In genomic region chr1:19872190-19872589, GRCh38 we compare ENCODE assay signal across 14 cellular contexts. TPM values are rescaled to one million over a fixed set of nuclear protein-coding genes. Genes with fewer than 3 reads are reported as not detected.
DNase-seq lines count a peak whose midpoint lies in the region; ATAC-seq and TF ChIP-seq lines count a peak whose summit lies in the region.
"Had no signal": no experiment of that assay in that cellular context is flagged by ENCODE, and none has a peak within 500 bp of the region (broad histone marks: within the 10 kb centered on the region; RNA-seq: fewer than 3 reads in every experiment).

No MANE protein-coding gene starts in this region.

- peak; percentile 27 for TF ChIP-seq CTCF in epithelial cell of esophagus (IDR thresholded peaks at IDR 0.05; ENCODE audit: insufficient read depth, low read depth, low read length, missing control alignments)

- H3K4me3 Mint-ChIP-seq in activated CD4-positive, alpha-beta T cell treated with anti-CD3 and anti-CD28 coated beads for 36 hours: no peak overlapping the region
- H3K4me3 Mint-ChIP-seq in activated CD4-positive, alpha-beta T cell treated with anti-CD3 and anti-CD28 coated beads, Interleukin-2, amount 10 ng/mL, durations not matched to agents 24 days and 14 days: no peak overlapping the region
- H3K4me3 Mint-ChIP-seq: activated T-cell treated with anti-CD3 and anti-CD28 coated beads, Interleukin-2, amount 50 U/mL, for 72 hours; T-helper 17 cell had no signal

- POLR2A ChIA-PET in activated CD4-positive, alpha-beta T cell treated with anti-CD3 and anti-CD28 coated beads for 36 hours (lab: Charles Lee): no interaction called here

- H3K4me1 Mint-ChIP-seq in activated CD4-positive, alpha-beta T cell treated with anti-CD3 and anti-CD28 coated beads for 36 hours: no peaks in the 10 kb centered on the region
- H3K4me1 Mint-ChIP-seq in activated CD4-positive, alpha-beta T cell treated with anti-CD3 and anti-CD28 coated beads, Interleukin-2, amount 10 ng/mL, durations not matched to agents 24 days and 14 days: no peaks in the 10 kb centered on the region

- peaks cover 36% of the 10 kb centered on the region for H3K27me3 Mint-ChIP-seq in activated CD4-positive, alpha-beta T cell treated with anti-CD3 and anti-CD28 coated beads for 36 hours
- peaks cover 25% of the 10 kb centered on the region for H3K27me3 Mint-ChIP-seq in activated CD4-positive, alpha-beta T cell treated with anti-CD3 and anti-CD28 coated beads, Interleukin-2, amount 10 ng/mL, durations not matched to agents 24 days and 14 days

- intact Hi-C loops in activated CD4-positive, alpha-beta T cell treated with anti-CD3 and anti-CD28 coated beads for 36 hours (cut with DNase I, micrococcal nuclease): no loop called here
- intact Hi-C loops in activated CD4-positive, alpha-beta T cell treated with anti-CD3 and anti-CD28 coated beads, Interleukin-2, amount 10 ng/mL, durations not matched to agents 24 days and 14 days (cut with micrococcal nuclease): no loop called here

- no peaks in the 10 kb centered on the region for H3K36me3 Mint-ChIP-seq in activated CD4-positive, alpha-beta T cell treated with anti-CD3 and anti-CD28 coated beads for 36 hours (ENCODE audit: low read depth)
- H3K36me3 Mint-ChIP-seq in activated CD4-positive, alpha-beta T cell treated with anti-CD3 and anti-CD28 coated beads, Interleukin-2, amount 10 ng/mL, durations not matched to agents 24 days and 14 days (ENCODE audit: low read depth): no peaks in the 10 kb centered on the region

- H3K27ac Mint-ChIP-seq in activated CD4-positive, alpha-beta T cell treated with anti-CD3 and anti-CD28 coated beads for 36 hours: no peak overlapping the region
- no peak overlapping the region for H3K27ac Mint-ChIP-seq in activated CD4-positive, alpha-beta T cell treated with anti-CD3 and anti-CD28 coated beads, Interleukin-2, amount 10 ng/mL, durations not matched to agents 24 days and 14 days
- H3K27ac Mint-ChIP-seq: activated T-cell treated with anti-CD3 and anti-CD28 coated beads, Interleukin-2, amount 50 U/mL, for 72 hours; T-helper 17 cell had no signal

- DNase-seq in activated CD4-positive, alpha-beta T cell treated with anti-CD3 and anti-CD28 coated beads for 36 hours: peak; percentile 20
- no peak for DNase-seq in activated CD4-positive, alpha-beta T cell treated with anti-CD3 and anti-CD28 coated beads, Interleukin-2, amount 10 ng/mL, durations not matched to agents 24 days and 14 days
- DNase-seq in NCI-H69 (lab: John Stamatoyannopoulos, UW) (peak; percentile 85), epithelial cell of esophagus (ENCODE audit: low read depth) (peak; percentile 85), ureter (ENCODE audit: low spot score) (peak; percentile 56), NCI-H1694 treated with DMSO at 0.1 percent for 48 hours (lab: John Stamatoyannopoulos, UW) (no peak), NCI-H524 treated with DMSO at 0.1 percent for 48 hours (lab: John Stamatoyannopoulos, UW) (no peak), middle frontal gyrus (ENCODE audit: extremely low spot score, low spot score) (no peak)
- DNase-seq: activated T-cell treated with anti-CD3 and anti-CD28 coated beads, Interleukin-2, amount 50 U/mL, for 72 hours; Kasumi-1; midbrain; stimulated activated naive CD8-positive, alpha-beta T cell treated with anti-CD3 and anti-CD28 coated beads, Interleukin-15, Interleukin-2, amounts not matched to agents 100 U/mL and 50 U/mL, for 24 hours; T-helper 17 cell had no signal

- H3K4me3 ChIP-seq in epithelial cell of esophagus (ENCODE audit: low read length): no peak overlapping the region

- ATAC-seq in activated CD4-positive, alpha-beta T cell treated with anti-CD3 and anti-CD28 coated beads for 36 hours: no peak
- ATAC-seq: activated T-cell treated with anti-CD3 and anti-CD28 coated beads, Interleukin-2, amount 50 U/mL, for 72 hours; stimulated activated naive CD8-positive, alpha-beta T cell treated with anti-CD3 and anti-CD28 coated beads, Interleukin-15, Interleukin-2, amounts not matched to agents 100 U/mL and 50 U/mL, for 24 hours; T-helper 17 cell had no signal

- no peaks in the 10 kb centered on the region for H3K9me3 Mint-ChIP-seq in activated CD4-positive, alpha-beta T cell treated with anti-CD3 and anti-CD28 coated beads for 36 hours (ENCODE audit: low read depth)
- H3K9me3 Mint-ChIP-seq in activated CD4-positive, alpha-beta T cell treated with anti-CD3 and anti-CD28 coated beads, Interleukin-2, amount 10 ng/mL, durations not matched to agents 24 days and 14 days: no peaks in the 10 kb centered on the region
- H3K9me3 Mint-ChIP-seq: activated T-cell treated with anti-CD3 and anti-CD28 coated beads, Interleukin-2, amount 50 U/mL, for 72 hours had no signal

- CTCF ChIA-PET in activated CD4-positive, alpha-beta T cell treated with anti-CD3 and anti-CD28 coated beads for 36 hours (lab: Charles Lee): interaction anchor here (1.0 kb wide), 1 partner anchor 11 kb away, joined by 3 read pairs; the partner anchor contains the start of gene OTUD3

RNA-seq across cellular contexts. Expression of gene OTUD3, which starts 10.0 kb away (rescaled TPM):
- 1 to 10 TPM; 6.6 to 9.2 TPM for total RNA-seq in activated CD4-positive, alpha-beta T cell treated with anti-CD3 and anti-CD28 coated beads for 36 hours
- total RNA-seq in activated CD4-positive, alpha-beta T cell treated with anti-CD3 and anti-CD28 coated beads, Interleukin-2, amount 10 ng/mL, durations not matched to agents 24 days and 14 days: 12.2 and 13.6 TPM in 2 replicates
- total RNA-seq in ureter: 12.3 TPM

RNA-seq across cellular contexts. Expression of gene PLA2G2E, which starts 51.2 kb away (rescaled TPM):
- total RNA-seq in activated CD4-positive, alpha-beta T cell treated with anti-CD3 and anti-CD28 coated beads for 36 hours: not detected
- not detected in 2 replicates for total RNA-seq in activated CD4-positive, alpha-beta T cell treated with anti-CD3 and anti-CD28 coated beads, Interleukin-2, amount 10 ng/mL, durations not matched to agents 24 days and 14 days
- not detected for total RNA-seq in ureter
- total RNA-seq: activated T-cell treated with anti-CD3 and anti-CD28 coated beads, Interleukin-2, amount 50 U/mL, for 72 hours; cardiac septum; T-helper 17 cell had no signal

RNA-seq across cellular contexts. Expression of gene RNF186, which starts 57.1 kb away (rescaled TPM):
- total RNA-seq in activated CD4-positive, alpha-beta T cell treated with anti-CD3 and anti-CD28 coated beads for 36 hours: not detected
- not detected in 2 replicates for total RNA-seq in activated CD4-positive, alpha-beta T cell treated with anti-CD3 and anti-CD28 coated beads, Interleukin-2, amount 10 ng/mL, durations not matched to agents 24 days and 14 days
- total RNA-seq in ureter: not detected
- total RNA-seq: activated T-cell treated with anti-CD3 and anti-CD28 coated beads, Interleukin-2, amount 50 U/mL, for 72 hours; cardiac septum; T-helper 17 cell had no signal

Comparison
In these comparisons a context has a peak if more than half of its experiments do, and no peak if none do; other contexts are left out.
1. DNase-seq: peak in activated CD4-positive, alpha-beta T cell treated with anti-CD3 and anti-CD28 coated beads for 36 hours (single experiment), NCI-H69 (single experiment), epithelial cell of esophagus (single experiment) and ureter (single experiment); none in activated CD4-positive, alpha-beta T cell treated with anti-CD3 and anti-CD28 coated beads, Interleukin-2, amount 10 ng/mL, durations not matched to agents 24 days and 14 days (single experiment), NCI-H1694 treated with DMSO at 0.1 percent for 48 hours (single experiment), NCI-H524 treated with DMSO at 0.1 percent for 48 hours (single experiment) and middle frontal gyrus (single experiment).